23 cellular contexts compared by ENCODE assay signal in genomic region chr14:31932675-31933074, GRCh38.
"Had no signal": no experiment of that assay in that cellular context is flagged by ENCODE, and none has a peak within 500 bp of the region (broad histone marks: within the 10 kb centered on the region; RNA-seq: fewer than 3 reads in every experiment).

No MANE protein-coding gene starts in this region.

- H3K36me3 Mint-ChIP-seq: activated naive CD8-positive, alpha-beta T cell; naive B cell had no signal

- H3K27ac Mint-ChIP-seq: activated CD4-positive, alpha-beta memory T cell treated with anti-CD3 and anti-CD28 coated beads, Interleukin-2, amount 10 ng/mL, durations not matched to agents 7 days and 5 days; activated CD4-positive, alpha-beta T cell treated with anti-CD3 and anti-CD28 coated beads, Interleukin-2, amount 10 ng/mL, durations not matched to agents 24 days and 14 days; activated naive CD8-positive, alpha-beta T cell; activated T-helper 1 cell treated with anti-CD3 and anti-CD28 coated beads, Interleukin-12 subunit alpha, Interleukin-12 subunit beta, Interleukin-2, Interleukin-4 antibody, amounts not matched to agents 30 ng/mL and 10 ng/mL and 1 ng/mL, durations not matched to agents 14 hours and 24 hours and 36 hours; T-helper 17 cell had no signal

- H3K27ac ChIP-seq: adrenal gland, hepatocyte, sigmoid colon, thoracic aorta, upper lobe of left lung had no signal

- H3K27me3 ChIP-seq: adrenal gland, hepatocyte, sigmoid colon, upper lobe of left lung had no signal

- H3K4me2 ChIP-seq: hepatocyte had no signal

- H3K79me2 ChIP-seq: hepatocyte had no signal

- H3K9me3 Mint-ChIP-seq: activated CD4-positive, alpha-beta memory T cell treated with anti-CD3 and anti-CD28 coated beads, Interleukin-2, amount 10 ng/mL, durations not matched to agents 7 days and 5 days; activated CD4-positive, alpha-beta T cell treated with anti-CD3 and anti-CD28 coated beads, Interleukin-2, amount 10 ng/mL, durations not matched to agents 24 days and 14 days; activated T-helper 1 cell treated with anti-CD3 and anti-CD28 coated beads, Interleukin-12 subunit alpha, Interleukin-12 subunit beta, Interleukin-2, Interleukin-4 antibody, amounts not matched to agents 30 ng/mL and 10 ng/mL and 1 ng/mL, durations not matched to agents 14 hours and 24 hours and 36 hours; naive B cell; neural crest cell had no signal

- H3K9me3 ChIP-seq: adrenal gland, sigmoid colon, thoracic aorta, upper lobe of left lung had no signal

- H2AFZ ChIP-seq: hepatocyte had no signal

- ATAC-seq: esophagus mucosa, left colon, T-helper 17 cell had no signal

- DNase-seq: activated CD4-positive, alpha-beta memory T cell treated with anti-CD3 and anti-CD28 coated beads, Interleukin-2, amount 10 ng/mL, durations not matched to agents 7 days and 5 days; activated CD4-positive, alpha-beta T cell treated with anti-CD3 and anti-CD28 coated beads, Interleukin-2, amount 10 ng/mL, durations not matched to agents 24 days and 14 days; activated naive CD4-positive, alpha-beta T cell; adrenal gland; central memory CD4-positive, alpha-beta T cell; dermis blood vessel endothelial cell; effector memory CD4-positive, alpha-beta T cell; foreskin melanocyte; islet precursor cell; left colon; naive B cell; sigmoid colon; stimulated activated CD4-positive, alpha-beta T cell treated with anti-CD3 and anti-CD28 coated beads, Interleukin-4, amount 100 ng/mL, for 24 hours; stimulated activated naive CD4-positive, alpha-beta T cell treated with Interleukin-2 at 50 U/mL for 16 hours; SW 1271; T-helper 17 cell; upper lobe of left lung had no signal

- H3K4me3 ChIP-seq: adrenal gland, hepatocyte, sigmoid colon, thoracic aorta, upper lobe of left lung had no signal

- H3K4me3 Mint-ChIP-seq: activated CD4-positive, alpha-beta memory T cell treated with anti-CD3 and anti-CD28 coated beads, Interleukin-2, amount 10 ng/mL, durations not matched to agents 7 days and 5 days; activated CD4-positive, alpha-beta T cell treated with anti-CD3 and anti-CD28 coated beads, Interleukin-2, amount 10 ng/mL, durations not matched to agents 24 days and 14 days; activated naive CD8-positive, alpha-beta T cell; activated T-helper 1 cell treated with anti-CD3 and anti-CD28 coated beads, Interleukin-12 subunit alpha, Interleukin-12 subunit beta, Interleukin-2, Interleukin-4 antibody, amounts not matched to agents 30 ng/mL and 10 ng/mL and 1 ng/mL, durations not matched to agents 14 hours and 24 hours and 36 hours; naive B cell; neural crest cell; T-helper 17 cell had no signal

- H3K27me3 Mint-ChIP-seq: activated CD4-positive, alpha-beta memory T cell treated with anti-CD3 and anti-CD28 coated beads, Interleukin-2, amount 10 ng/mL, durations not matched to agents 7 days and 5 days; activated CD4-positive, alpha-beta T cell treated with anti-CD3 and anti-CD28 coated beads, Interleukin-2, amount 10 ng/mL, durations not matched to agents 24 days and 14 days; activated naive CD8-positive, alpha-beta T cell; naive B cell; T-helper 17 cell had no signal

- H3K36me3 ChIP-seq: adrenal gland, sigmoid colon, thoracic aorta, upper lobe of left lung had no signal
